1 cellular context compared by ENCODE assay signal in genomic region chr16:47461598-47462266, GRCh38.
A peak's percentile ranks its signal among the peaks of the same experiment; 100 is the strongest.
TF ChIP-seq lines count a peak whose summit lies in the region.

No MANE protein-coding gene starts in this region.

TF ChIP-seq in K562, 482 proteins besides CTCF, POLR2A, EP300 and RAD21 (continued from another document and continues in another):
- TF ChIP-seq MAZ (CRISPR knock-in tag; conservative IDR thresholded peaks at IDR 0.05 in 1 of 2, IDR thresholded peaks at IDR 0.05 in 1 of 2) (no peak), YY1 (IDR thresholded peaks at IDR 0.05; ENCODE audit: borderline replicate concordance in 1 of 3, control insufficient read depth in 1 of 3, extremely low read depth in 1 of 3, insufficient read depth in 3 of 3, insufficient read length in 1 of 3, insufficient replicate concordance in 2 of 3, low read depth in 1 of 3, low read length in 2 of 3) (no peak), HDAC6 (IDR thresholded peaks at IDR 0.05; ENCODE audit: low read depth, low read length) (no peak), CHD1 (IDR thresholded peaks at IDR 0.05; ENCODE audit: low read length) (peak; percentile 94), RNF2 (IDR thresholded peaks at IDR 0.05) (no peak; the same call in 1 of the 2 replicates), ETS1 (conservative IDR thresholded peaks at IDR 0.05; ENCODE audit: control insufficient read depth, low read depth, low read length) (no peak), ZBTB26 (CRISPR knock-in tag; IDR thresholded peaks at IDR 0.05) (no peak), RFX7 (CRISPR knock-in tag; IDR thresholded peaks at IDR 0.05) (no peak), ZNF445 (CRISPR knock-in tag; IDR thresholded peaks at IDR 0.05; ENCODE audit: low read depth) (no peak), NCOA2 (IDR thresholded peaks at IDR 0.05; ENCODE audit: partially characterized antibody in 2 of 2) (no peak), NFATC3 (IDR thresholded peaks at IDR 0.05) (0 out of 2 replicates have a peak, but pooled peaks have one; percentile 31), ZFP30 (CRISPR knock-in tag; IDR thresholded peaks at IDR 0.05; ENCODE audit: borderline replicate concordance) (no peak), ARID2 (IDR thresholded peaks at IDR 0.05) (no peak), NELFE (IDR thresholded peaks at IDR 0.05; ENCODE audit: insufficient read depth, insufficient read length) (no peak), SAFB2 (IDR thresholded peaks at IDR 0.05; ENCODE audit: borderline replicate concordance, low read depth, low read length, severe bottlenecking) (no peak), GABPB1 (CRISPR knock-in tag; IDR thresholded peaks at IDR 0.05) (no peak; the same call in 1 of the 2 replicates), ZNF609 (CRISPR knock-in tag; IDR thresholded peaks at IDR 0.05; ENCODE audit: borderline replicate concordance) (no peak), SRSF7 (optimal IDR thresholded peaks at IDR 0.05; ENCODE audit: low read depth, low read length) (no peak), ZHX1 (conservative IDR thresholded peaks at IDR 0.05; ENCODE audit: low read length) (no peak), MYNN (IDR thresholded peaks at IDR 0.05) (no peak), MYNN (CRISPR knock-in tag; IDR thresholded peaks at IDR 0.05) (no peak), CBFB (CRISPR knock-in tag; IDR thresholded peaks at IDR 0.05) (no peak), ZNF23 (CRISPR knock-in tag; IDR thresholded peaks at IDR 0.05) (no peak), ZFP91 (CRISPR knock-in tag; IDR thresholded peaks at IDR 0.05) (no peak), ZNF518B (CRISPR knock-in tag; IDR thresholded peaks at IDR 0.05) (no peak), ZNF551 (CRISPR knock-in tag; IDR thresholded peaks at IDR 0.05) (no peak), HNRNPUL1 (IDR thresholded peaks at IDR 0.05; ENCODE audit: low read length) (no peak), HSF4 (CRISPR knock-in tag; IDR thresholded peaks at IDR 0.05; ENCODE audit: borderline replicate concordance) (no peak), MITF (IDR thresholded peaks at IDR 0.05) (no peak), CLOCK (CRISPR knock-in tag; IDR thresholded peaks at IDR 0.05; ENCODE audit: borderline replicate concordance) (no peak), PTBP1 (IDR thresholded peaks at IDR 0.05; ENCODE audit: low read depth, low read length) (no peak), TBL1XR1 (IDR thresholded peaks at IDR 0.05; ENCODE audit: low read length in 2 of 2) (peak in 1 of 2 experiments; percentile 68; a peak in 2 of 4 replicates), MLX (CRISPR knock-in tag; conservative IDR thresholded peaks at IDR 0.05) (no peak), ZFP1 (CRISPR knock-in tag; IDR thresholded peaks at IDR 0.05) (no peak), GTF2F1 (IDR thresholded peaks at IDR 0.05; ENCODE audit: low read depth, low read length) (no peak), HES1 (IDR thresholded peaks at IDR 0.05; ENCODE audit: low read depth) (no peak), CSDE1 (IDR thresholded peaks at IDR 0.05) (no peak)
